In the genomic region with DNA sequence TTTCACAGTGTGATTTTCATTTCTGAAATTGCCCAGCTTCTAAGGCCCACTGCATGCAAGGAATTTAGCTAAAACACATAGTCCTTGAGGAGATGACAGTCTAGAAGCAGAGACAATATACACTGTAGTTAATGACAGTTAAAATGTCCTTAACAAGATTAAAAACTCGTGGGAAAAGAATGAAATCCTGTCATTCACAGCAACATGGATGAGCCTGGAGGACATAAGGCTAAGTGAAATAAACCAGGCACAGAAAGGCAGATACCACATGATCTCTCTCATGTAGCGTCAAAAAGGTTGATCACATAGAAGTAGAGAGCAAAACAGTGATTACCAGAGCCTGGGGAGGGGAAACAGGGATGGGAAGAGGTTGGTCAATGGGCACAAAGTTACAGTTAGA, we compare ENCODE assay signal across 15 cellular contexts. TPM values are rescaled to one million over a fixed set of nuclear protein-coding genes. Genes with fewer than 3 reads are reported as not detected.
DNase-seq lines count a peak whose midpoint lies in the region; ATAC-seq, FAIRE-seq and TF ChIP-seq lines count a peak whose summit lies in the region.
"Had no signal": no experiment of that assay in that cellular context is flagged by ENCODE, and none has a peak within 500 bp of the region (broad histone marks: within the 10 kb centered on the region; RNA-seq: fewer than 3 reads in every experiment).

No MANE protein-coding gene starts in this region.

- H3K56ac ChIP-seq in H1 (replicated peaks; ENCODE audit: insufficient read length, low read depth, low read length): no peak overlapping the region

- no peaks in the 10 kb centered on the region for H3K79me2 ChIP-seq in H1 (ENCODE audit: control insufficient read depth in 1 of 2, insufficient read depth in 2 of 2, low read length in 2 of 2)

- no peak overlapping the region for H3K14ac ChIP-seq in H1 (ENCODE audit: insufficient read length)

- H2BK12ac ChIP-seq in H1 (ENCODE audit: low read depth, low read length): no peak overlapping the region

- no peak overlapping the region for H2BK15ac ChIP-seq in H1 (ENCODE audit: low read length)

- no peaks in the 10 kb centered on the region for H3K79me1 ChIP-seq in H1 (ENCODE audit: low read depth, low read length)

- TF ChIP-seq RAD21 in H1 (IDR thresholded peaks at IDR 0.05 in 1 of 2, conservative IDR thresholded peaks at IDR 0.05 in 1 of 2; ENCODE audit: low read depth in 2 of 2, low read length in 2 of 2): no peak

- H3K4me2 ChIP-seq in H1 (ENCODE audit: insufficient read depth in 1 of 2, low read depth in 2 of 2, low read length in 2 of 2): no peak overlapping the region

- no peaks in the 10 kb centered on the region for H3K9me3 ChIP-seq in H1 (ENCODE audit: insufficient read depth in 2 of 2, low read depth in 1 of 2, low read length in 1 of 2)
- no peaks in the 10 kb centered on the region for H3K9me3 ChIP-seq in esophagus squamous epithelium
- H3K9me3 ChIP-seq: Caco-2, HAP-1 had no signal

- ATAC-seq in GM18867 (IDR thresholded peaks at IDR 0.05; ENCODE audit: unreplicated experiment): no peak
- ATAC-seq in HG03045 (IDR thresholded peaks at IDR 0.05; ENCODE audit: unreplicated experiment): no peak

- peak; percentile 88 for DNase-seq in SK-N-DZ (ENCODE audit: low spot score)
- DNase-seq in H1 (ENCODE audit: low read depth in 1 of 2, low spot score in 2 of 2): no peak
- DNase-seq in renal cortical epithelial cell (ENCODE audit: low read depth): peak; percentile 21
- no peak for DNase-seq in esophagus squamous epithelium (lab: John Stamatoyannopoulos, UW)
- DNase-seq: Caco-2; CD8-positive, alpha-beta memory T cell; GF-D8; GOT3; HFFc6 had no signal

- CTCF ChIA-PET in H1 (lab: Charles Lee; ENCODE audit: partially characterized antibody): interaction anchor here (1.4 kb wide), 1 partner anchor 28 kb away, joined by 5 read pairs; no protein-coding TSS in a partner anchor

- no peak overlapping the region for H2BK120ac ChIP-seq in H1 (replicated peaks; ENCODE audit: low read depth, low read length)

- no peak for TF ChIP-seq EP300 in H1 (IDR thresholded peaks at IDR 0.05; ENCODE audit: borderline replicate concordance in 1 of 2, low read depth in 2 of 2, low read length in 2 of 2)

- no peak overlapping the region for H4K91ac ChIP-seq in H1 (replicated peaks; ENCODE audit: insufficient read length, low read length)

- no peak overlapping the region for H3K9ac ChIP-seq in H1 (replicated peaks in 1 of 4; ENCODE audit: extremely low read depth in 1 of 4, low read depth in 3 of 4, low read length in 3 of 4)

- TF ChIP-seq POLR2A in H1 (IDR thresholded peaks at IDR 0.05; ENCODE audit: control extremely low read depth in 1 of 2, low read depth in 2 of 2, low read length in 2 of 2) (no peak), esophagus squamous epithelium (IDR thresholded peaks at IDR 0.05) (no peak)

- H3K18ac ChIP-seq in H1 (ENCODE audit: extremely low read depth, low read length): no peak overlapping the region

- H2BK20ac ChIP-seq in H1 (ENCODE audit: low read length): 0 out of 2 replicates have a peak overlapping the region, but pooled peaks have one; percentile 37

- H3K27me3 ChIP-seq in H1 (replicated peaks in 1 of 4; ENCODE audit: control insufficient read depth in 3 of 4, extremely low read depth in 1 of 4, insufficient read depth in 3 of 4, low read length in 3 of 4): no peaks in the 10 kb centered on the region
- peaks cover 0 to 16% (median 0%) of the 10 kb centered on the region in 4 donors for H3K27me3 ChIP-seq in esophagus squamous epithelium

- no peak overlapping the region for H3K23ac ChIP-seq in H1 (ENCODE audit: insufficient read length)

- H3K4me1 ChIP-seq in H1 (replicated peaks in 1 of 4; ENCODE audit: control insufficient read depth in 3 of 4, insufficient read depth in 4 of 4, low read length in 3 of 4): peaks cover 0 to 6% (median 3%) of the 10 kb centered on the region in 4 experiments; a peak in 6 of 7 replicates
- H3K4me1 ChIP-seq in esophagus squamous epithelium: peaks cover 0 to 9% (median 0%) of the 10 kb centered on the region in 3 donors
- H3K4me1 ChIP-seq: Caco-2 had no signal

- no peak overlapping the region for H3K4ac ChIP-seq in H1 (replicated peaks; ENCODE audit: insufficient read length, low read depth, low read length)

- H3K4me3 ChIP-seq in H1 (ENCODE audit: extremely low read depth in 1 of 4, insufficient read depth in 2 of 4, low read depth in 3 of 4, low read length in 4 of 4) (no peak overlapping the region), esophagus squamous epithelium (no peak overlapping the region)
- H3K4me3 ChIP-seq: HAP-1 had no signal

- H2BK5ac ChIP-seq in H1 (ENCODE audit: low read depth, low read length): no peak overlapping the region

- H3K36me3 ChIP-seq in H1 (ENCODE audit: control insufficient read depth in 2 of 4, insufficient read depth in 4 of 4, low read length in 3 of 4): no peaks in the 10 kb centered on the region
- H3K36me3 ChIP-seq in esophagus squamous epithelium: no peaks in the 10 kb centered on the region
- H3K36me3 ChIP-seq: HAP-1 had no signal

- no peak overlapping the region for H2AFZ ChIP-seq in H1 (ENCODE audit: low read length)

- no peak overlapping the region for H4K8ac ChIP-seq in H1 (ENCODE audit: extremely low read depth, insufficient read depth, low read length)

- no peak overlapping the region for H4K5ac ChIP-seq in H1 (ENCODE audit: insufficient read length, low read depth, low read length)

- intact Hi-C loops in esophagus squamous epithelium (cut with DNase I): no loop called here

- FAIRE-seq in H1 (lab: Jason Lieb, UNC): no peak

- H3K27ac ChIP-seq in H1 (ENCODE audit: low read depth, low read length) (no peak overlapping the region), esophagus squamous epithelium (no peak overlapping the region)
- H3K27ac ChIP-seq: HL-60 had no signal

- H2AK5ac ChIP-seq in H1 (ENCODE audit: low read depth, low read length): no peak overlapping the region

- POLR2A ChIA-PET in H1 (lab: Charles Lee; ENCODE audit: partially characterized antibody): no interaction called here

- TF ChIP-seq CTCF in H1 (IDR thresholded peaks at IDR 0.05; ENCODE audit: control extremely low read depth in 1 of 3, insufficient read depth in 1 of 3, low read depth in 1 of 3, low read length in 3 of 3) (no peak), esophagus squamous epithelium (IDR thresholded peaks at IDR 0.05) (no peak)

- no peaks in the 10 kb centered on the region for H4K20me1 ChIP-seq in H1 (replicated peaks in 1 of 2; ENCODE audit: control insufficient read depth in 1 of 2, insufficient read depth in 2 of 2, low read length in 2 of 2)

- H3K23me2 ChIP-seq in H1 (ENCODE audit: low read depth, low read length): no peaks in the 10 kb centered on the region

- WGBS in H1 (ENCODE audit: extremely low coverage in 1 of 2, insufficient coverage in 1 of 2, insufficient read length in 1 of 2, insufficient replicate concordance in 2 of 2, low coverage in 1 of 2, low lambda C conversion rate in 2 of 2, missing lambda C conversion rate in 1 of 2), 2 experiments: 81% methylated on average over 2 of the region's 2 CpGs; no CpG with 5 or more reads in 1 of the 2 experiments
- WGBS in esophagus squamous epithelium, 2 donors: 59% methylated on average over 2 of the region's 2 CpGs

TF ChIP-seq in H1, 55 proteins besides CTCF, POLR2A, EP300 and RAD21 (continues in another document):
- TF ChIP-seq CBX8 (IDR thresholded peaks at IDR 0.05; ENCODE audit: borderline replicate concordance, low read depth, low read length) (no peak), CTBP2 (IDR thresholded peaks at IDR 0.05; ENCODE audit: borderline replicate concordance, insufficient read depth, insufficient read length, low read length) (no peak), MAFK (IDR thresholded peaks at IDR 0.05; ENCODE audit: low read depth, low read length) (no peak), KDM1A (IDR thresholded peaks at IDR 0.05; ENCODE audit: borderline replicate concordance, low read length) (no peak), ASH2L (IDR thresholded peaks at IDR 0.05; ENCODE audit: low read length) (no peak), BRCA1 (IDR thresholded peaks at IDR 0.05; ENCODE audit: low read depth, low read length) (no peak), RFX5 (IDR thresholded peaks at IDR 0.05; ENCODE audit: borderline replicate concordance, low read depth, low read length) (no peak), CHD2 (IDR thresholded peaks at IDR 0.05; ENCODE audit: low read length) (no peak), TAF1 (IDR thresholded peaks at IDR 0.05; ENCODE audit: low read depth, low read length) (no peak), ZNF274 (IDR thresholded peaks at IDR 0.05; ENCODE audit: borderline replicate concordance, extremely low read depth, low read length) (no peak), USF2 (IDR thresholded peaks at IDR 0.05; ENCODE audit: low read length) (no peak)

RNA-seq across cellular contexts. Expression of gene GOLGA8J, which starts 36.3 kb away (rescaled TPM):
- polyA plus RNA-seq in SK-N-DZ (2014; cell fraction: cytosol; rRNA removed): not detected in 2 replicates
- polyA plus RNA-seq in SK-N-DZ (2014; cell fraction: nucleus; rRNA removed): 0.39 TPM in 1 of 2 replicates, not detected in the other
- not detected in 2 replicates for total RNA-seq in H1 (2021; fragmentation: NEBNext Ultra II Directional; extraction: Animal tissue kit (Norgen Biotek cat#: 25700))
- polyA plus RNA-seq in H1 (2011; rRNA removed): not detected in 2 replicates
- polyA plus RNA-seq in H1 (2011; cell fraction: cytosol; rRNA removed): 0.12 TPM
- not detected for polyA plus RNA-seq in H1 (2011; cell fraction: nucleus; rRNA removed)
- 0.23 TPM in 1 of 4 replicates, not detected in the others for polyA plus RNA-seq in H1 (2012, experiment 1 of 2)
- not detected for polyA plus RNA-seq in H1 (2012, experiment 2 of 2)
- 0.06 TPM for polyA plus RNA-seq in H1 (2013, experiment 1 of 2)
- 0.06 TPM for polyA plus RNA-seq in H1 (2013, experiment 2 of 2)
- polyA minus RNA-seq in H1 (2011; rRNA and poly(A)+ RNA removed): 0.25 and 0.44 TPM in 2 replicates
- not detected for polyA minus RNA-seq in H1 (2011; cell fraction: cytosol; rRNA and poly(A)+ RNA removed)
- polyA minus RNA-seq in H1 (2011; cell fraction: nucleus; rRNA and poly(A)+ RNA removed): not detected
- 0.10 TPM in 1 of 2 replicates, not detected in the other for total RNA-seq in renal cortical epithelial cell
- not detected for total RNA-seq in esophagus squamous epithelium
- total RNA-seq: A673, Caco-2, HFFc6 had no signal
- polyA plus RNA-seq: BJ; CD8-positive, alpha-beta memory T cell had no signal

Comparison
In these comparisons a context has a peak if more than half of its experiments do, and no peak if none do; other contexts are left out.
1. DNase-seq: peak in SK-N-DZ (single experiment) and renal cortical epithelial cell (single experiment); none in H1 (0 of 2) and esophagus squamous epithelium (single experiment).